12 cellular contexts compared by ENCODE assay signal in the genomic region with DNA sequence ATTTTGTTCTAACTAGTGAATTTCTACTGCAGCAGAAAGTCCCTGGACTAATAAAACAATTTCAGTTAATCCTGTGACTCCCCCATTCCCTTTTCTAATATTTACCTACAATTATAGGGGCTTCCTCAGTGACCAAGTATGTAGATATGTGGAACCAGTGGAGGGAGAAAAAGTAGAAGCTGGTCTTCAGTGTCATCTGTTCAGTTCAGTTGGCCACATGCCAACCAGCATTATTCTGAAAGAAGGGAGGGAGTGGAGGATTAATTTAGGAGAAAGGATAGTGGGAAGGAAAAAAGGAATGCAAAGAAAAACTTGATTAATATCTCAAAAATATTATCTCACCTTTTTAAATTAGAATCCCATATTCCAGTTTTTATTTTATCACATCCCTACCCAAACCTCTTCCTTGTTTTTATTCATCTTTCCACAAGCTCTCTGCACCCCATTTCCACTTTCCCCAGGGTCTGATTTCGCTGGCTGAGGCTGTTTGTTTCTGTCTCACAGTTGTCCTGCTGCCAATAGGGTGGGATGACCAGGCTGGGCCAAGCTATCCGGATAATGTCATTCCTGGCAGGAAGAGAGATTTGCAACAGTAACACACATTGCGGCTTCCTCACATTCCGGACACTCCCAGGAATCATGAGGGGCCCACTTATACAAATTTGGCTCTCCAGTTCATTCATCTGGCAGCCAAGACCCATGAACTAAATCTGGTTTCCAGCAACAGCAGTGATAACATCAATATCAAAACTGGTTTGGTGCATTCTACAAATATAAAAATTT. TPM values are rescaled to one million over a fixed set of nuclear protein-coding genes. Genes with fewer than 3 reads are reported as not detected.
A peak's percentile ranks its signal among the peaks of the same experiment; 100 is the strongest.
DNase-seq lines count a peak whose midpoint lies in the region; ATAC-seq and TF ChIP-seq lines count a peak whose summit lies in the region.
"Had no signal": no experiment of that assay in that cellular context is flagged by ENCODE, and none has a peak within 500 bp of the region (broad histone marks: within the 10 kb centered on the region; RNA-seq: fewer than 3 reads in every experiment).

No MANE protein-coding gene starts in this region.

- 45 to 64% methylated on average over 4 of the region's 4 CpGs for WGBS in lung, 2 donors

- H3K9me3 ChIP-seq in lung (ENCODE audit: control insufficient read depth in 2 of 2, insufficient read depth in 1 of 2, low read length in 1 of 2), result no peaks in the 10 kb centered on the region

- H3K4me3 ChIP-seq in choroid plexus epithelial cell (ENCODE audit: low read depth, low read length) (no peak overlapping the region), lung (no peak overlapping the region)

- H3K36me3 ChIP-seq in lung (ENCODE audit: control insufficient read depth in 2 of 2, insufficient read depth in 2 of 2, low read length in 2 of 2), result no peaks in the 10 kb centered on the region

- TF ChIP-seq CTCF in choroid plexus epithelial cell (conservative IDR thresholded peaks at IDR 0.05; ENCODE audit: low read depth, low read length) (no peak), lung (IDR thresholded peaks at IDR 0.05; ENCODE audit: control extremely low read depth, extremely low read depth) (no peak)

- ATAC-seq in lung (ENCODE audit: insufficient read depth, low FRiP score) (peak; percentile 34), HG03045 (IDR thresholded peaks at IDR 0.05; ENCODE audit: unreplicated experiment) (no peak), GM18502 (IDR thresholded peaks at IDR 0.05; ENCODE audit: poor library complexity, unreplicated experiment) (no peak), GM18520 (IDR thresholded peaks at IDR 0.05; ENCODE audit: unreplicated experiment) (no peak)

- no peak overlapping the region for H3K27ac ChIP-seq in lung (ENCODE audit: low read depth in 1 of 2, low read length in 1 of 2)
- H3K27ac ChIP-seq: C4-2B had no signal

- H3K4me1 ChIP-seq in lung (ENCODE audit: control insufficient read depth in 2 of 2, insufficient read depth in 2 of 2, low read length in 2 of 2), result peaks cover 1 to 3% of the 10 kb centered on the region in 2 donors

- DNase-seq in AG08396 (ENCODE audit: low spot score) (peak; percentile 56), LoVo (ENCODE audit: low spot score) (peak; percentile 7), choroid plexus epithelial cell (ENCODE audit: low read depth) (peak; percentile 43), lung (ENCODE audit: low spot score) (no peak), HK-2 (ENCODE audit: unreplicated experiment) (no peak)
- DNase-seq: activated CD4-positive, alpha-beta T cell treated with anti-CD3 and anti-CD28 coated beads, Interleukin-2, amount 10 ng/mL, durations not matched to agents 7 days and 5 days; NCI-H1092; RPMI8226 had no signal

- no peaks in the 10 kb centered on the region for H3K27me3 ChIP-seq in lung (ENCODE audit: control insufficient read depth, insufficient read depth)

RNA-seq across cellular contexts. Expression of gene ANTXR2, which starts 24.6 kb away (rescaled TPM):
- 10 to 100 TPM; 39.8 to 47.2 TPM for total RNA-seq in lung
- polyA plus RNA-seq in lung, result 10 to 100 TPM in 1 of 2 donors, 1 to 10 TPM in 1; 4.8 to 17.4 TPM

Comparison
In these comparisons a context has a peak if more than half of its experiments do, and no peak if none do; other contexts are left out.
1. DNase-seq: peak in AG08396 (single experiment), LoVo (single experiment) and choroid plexus epithelial cell (single experiment); none in lung (single experiment) and HK-2 (single experiment).